Comparison of ENCODE assay signal across 1 cellular context in genomic region chr11:64759722-64760719, GRCh38.
TF ChIP-seq lines count a peak whose summit lies in the region.

TSS of gene PYGM (minus strand) at chr11:64759974. CDS start at chr11:64759898, 76 bp downstream.

TF ChIP-seq in K562, 482 proteins besides CTCF, POLR2A, EP300 and RAD21 (continued from another document):
- peak; percentile 9 for TF ChIP-seq HMGN3 (IDR thresholded peaks at IDR 0.05; ENCODE audit: borderline replicate concordance, extremely low read depth, insufficient read length, low read depth, low read length)
- TF ChIP-seq ATF3 (IDR thresholded peaks at IDR 0.05), result peak; percentile 44; the same call in 1 of the 2 replicates
- no peak for TF ChIP-seq ATF3 (CRISPR knock-in tag; conservative IDR thresholded peaks at IDR 0.05)
TF ChIP-seq in K562: peak in this region for 14.
